In genomic region chr21:34201001-34201400, GRCh38 we compare ENCODE assay signal across 9 cellular contexts.
DNase-seq lines count a peak whose midpoint lies in the region; ATAC-seq and TF ChIP-seq lines count a peak whose summit lies in the region.
"Had no signal": no experiment of that assay in that cellular context is flagged by ENCODE, and none has a peak within 500 bp of the region (broad histone marks: within the 10 kb centered on the region; RNA-seq: fewer than 3 reads in every experiment).

No MANE protein-coding gene starts in this region.

- H3K27me3 ChIP-seq in neuron (ENCODE audit: insufficient read depth, low read length): no peaks in the 10 kb centered on the region

- TF ChIP-seq POLR2A in NB4 (IDR thresholded peaks at IDR 0.05; ENCODE audit: extremely low read depth, insufficient read length): no peak

- H3K27ac ChIP-seq in coronary artery: peak overlapping the region; percentile 75 to 88

- H2AFZ ChIP-seq in neuron (ENCODE audit: low read depth, low read length): no peak overlapping the region

- no peaks in the 10 kb centered on the region for H3K9me3 ChIP-seq in neuron (ENCODE audit: low read length)

- in situ Hi-C loops in ACHN (cut with HindIII; ENCODE audit: low pct_ligation_motif_present, low pct_unique_long_range_greater_than_20kb, low sequenced_read_pairs): no loop called here

- peak; percentile 83 for DNase-seq in CD1c-positive myeloid dendritic cell (ENCODE audit: extremely low spot score)
- peak; percentile 53 for DNase-seq in NB4 (ENCODE audit: low read depth)
- DNase-seq in coronary artery (ENCODE audit: low spot score): no peak
- no peak for DNase-seq in ACHN
- no peak for DNase-seq in NCI-H1417 treated with DMSO at 0.1 percent for 48 hours (lab: John Stamatoyannopoulos, UW)
- DNase-seq in SK-N-DZ (ENCODE audit: low spot score): no peak
- DNase-seq: EL had no signal

- ATAC-seq in GM21723 (IDR thresholded peaks at IDR 0.05; ENCODE audit: unreplicated experiment): no peak

- peaks cover 20% of the 10 kb centered on the region for H3K4me1 ChIP-seq in neuron (ENCODE audit: insufficient read depth, low read length)

- H3K4me3 ChIP-seq in NB4 (ENCODE audit: low read depth, low read length): no peak overlapping the region
- H3K4me3 ChIP-seq in coronary artery: peak overlapping the region; percentile 74
- H3K4me3 ChIP-seq in neuron (ENCODE audit: low read length): peak overlapping the region; percentile 50

- no peaks in the 10 kb centered on the region for H3K36me3 ChIP-seq in neuron (ENCODE audit: insufficient read depth, low read length)

- no peak for TF ChIP-seq CTCF in NB4 (IDR thresholded peaks at IDR 0.05; ENCODE audit: low read depth, low read length)
- TF ChIP-seq CTCF in coronary artery (IDR thresholded peaks at IDR 0.05): no peak

Comparison
In these comparisons a context has a peak if more than half of its experiments do, and no peak if none do; other contexts are left out.
1. DNase-seq: peak in CD1c-positive myeloid dendritic cell (single experiment) and NB4 (single experiment); none in coronary artery (single experiment), ACHN (single experiment), NCI-H1417 treated with DMSO at 0.1 percent for 48 hours (single experiment) and SK-N-DZ (single experiment).